ENCODE assay signal across 2 cellular contexts in genomic region chr16:30979170-30980067, GRCh38.
TF ChIP-seq lines count a peak whose summit lies in the region.

No MANE protein-coding gene starts in this region.

TF ChIP-seq in GM23338, 12 proteins besides CTCF, POLR2A, EP300 and RAD21:
- TF ChIP-seq EZH2 (IDR thresholded peaks at IDR 0.05; ENCODE audit: low read depth, unreplicated experiment) (no peak), ETS1 (IDR thresholded peaks at IDR 0.05) (no peak), STAT1 (IDR thresholded peaks at IDR 0.05; ENCODE audit: unreplicated experiment) (no peak), NANOG (IDR thresholded peaks at IDR 0.05; ENCODE audit: borderline replicate concordance) (no peak), CREB1 (CRISPR knock-in tag; IDR thresholded peaks at IDR 0.05; ENCODE audit: low read depth) (no peak), ZNF331 (CRISPR knock-in tag; IDR thresholded peaks at IDR 0.05; ENCODE audit: low read depth) (no peak), ZNF114 (CRISPR knock-in tag; IDR thresholded peaks at IDR 0.05) (no peak), ZNF462 (CRISPR knock-in tag; IDR thresholded peaks at IDR 0.05) (no peak), JUNB (IDR thresholded peaks at IDR 0.05; ENCODE audit: unreplicated experiment) (no peak), REST (IDR thresholded peaks at IDR 0.05; ENCODE audit: unreplicated experiment) (no peak), POLR2AphosphoS5 (IDR thresholded peaks at IDR 0.05; ENCODE audit: low read depth) (no peak), EZH2phosphoT487 (IDR thresholded peaks at IDR 0.05; ENCODE audit: unreplicated experiment) (no peak)

TF ChIP-seq in H1, 55 proteins besides CTCF, POLR2A, EP300 and RAD21:
- no peak for TF ChIP-seq KDM4A (IDR thresholded peaks at IDR 0.05; ENCODE audit: low read depth, low read length, severe bottlenecking)
- TF ChIP-seq EGR1 (IDR thresholded peaks at IDR 0.05; ENCODE audit: borderline replicate concordance, low read depth, low read length), result no peak
- no peak for TF ChIP-seq E2F6 (IDR thresholded peaks at IDR 0.05)
- TF ChIP-seq TBP (IDR thresholded peaks at IDR 0.05; ENCODE audit: low read depth, low read length), result no peak
- no peak for TF ChIP-seq KDM1A (IDR thresholded peaks at IDR 0.05; ENCODE audit: borderline replicate concordance, low read length)
- TF ChIP-seq CTBP2 (IDR thresholded peaks at IDR 0.05; ENCODE audit: borderline replicate concordance, insufficient read depth, insufficient read length, low read length), result no peak
- no peak for TF ChIP-seq RXRA (IDR thresholded peaks at IDR 0.05; ENCODE audit: insufficient read depth, low read depth, low read length)
- no peak for TF ChIP-seq SRF (IDR thresholded peaks at IDR 0.05; ENCODE audit: low read depth, low read length)
- TF ChIP-seq HDAC6 (IDR thresholded peaks at IDR 0.05; ENCODE audit: low read depth, low read length), result no peak
- no peak for TF ChIP-seq TEAD4 (IDR thresholded peaks at IDR 0.05; ENCODE audit: low read depth, low read length)
- TF ChIP-seq ASH2L (IDR thresholded peaks at IDR 0.05; ENCODE audit: low read length), result no peak
- no peak for TF ChIP-seq CEBPB (IDR thresholded peaks at IDR 0.05; ENCODE audit: low read depth, low read length)
- TF ChIP-seq TAF7 (optimal IDR thresholded peaks at IDR 0.05; ENCODE audit: borderline replicate concordance, low read depth, low read length), result no peak
- TF ChIP-seq BRCA1 (IDR thresholded peaks at IDR 0.05; ENCODE audit: low read depth, low read length), result no peak
- no peak for TF ChIP-seq KDM5A (IDR thresholded peaks at IDR 0.05; ENCODE audit: low read length)
